In the genomic region with DNA sequence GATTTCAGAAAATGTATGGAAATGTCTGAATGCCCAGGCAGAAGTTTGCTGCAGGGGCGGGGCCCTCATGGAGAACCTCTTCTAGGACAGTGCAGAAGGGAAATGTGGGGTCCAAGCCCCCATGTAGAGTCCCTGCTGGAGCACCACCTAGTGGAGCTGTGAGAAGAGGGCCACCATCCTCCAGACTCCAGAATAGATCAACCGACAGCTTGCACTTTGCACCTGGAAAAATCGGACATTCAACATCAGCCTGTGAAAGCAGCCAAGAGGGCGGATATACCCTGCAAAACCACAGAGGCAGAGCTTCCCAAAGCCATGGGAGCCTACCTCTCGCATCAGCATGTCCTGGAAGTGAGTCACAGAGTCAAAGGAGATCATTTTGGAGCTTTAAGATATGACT, we compare ENCODE assay signal across 8 cellular contexts. TPM values are rescaled to one million over a fixed set of nuclear protein-coding genes. Genes with fewer than 3 reads are reported as not detected.
"Had no signal": no experiment of that assay in that cellular context is flagged by ENCODE, and none has a peak within 500 bp of the region (broad histone marks: within the 10 kb centered on the region; RNA-seq: fewer than 3 reads in every experiment).

No MANE protein-coding gene starts in this region.

- ATAC-seq: GM12878 had no signal

- DNase-seq: GDM1, GF-D8 had no signal

- H3K4me3 ChIP-seq: GM12878 had no signal

- FAIRE-seq: G401.6, GM12878, GM12891, GM12892, GM18507, GM19239 had no signal

RNA-seq across cellular contexts. Expression of a gene that starts 14.3 kb away (rescaled TPM):
- total RNA-seq: GM12878 had no signal

RNA-seq across cellular contexts. Expression of a gene that starts 16.9 kb away (rescaled TPM):
- total RNA-seq: GM12878 had no signal
